ENCODE assay signal across 8 cellular contexts in the genomic region with DNA sequence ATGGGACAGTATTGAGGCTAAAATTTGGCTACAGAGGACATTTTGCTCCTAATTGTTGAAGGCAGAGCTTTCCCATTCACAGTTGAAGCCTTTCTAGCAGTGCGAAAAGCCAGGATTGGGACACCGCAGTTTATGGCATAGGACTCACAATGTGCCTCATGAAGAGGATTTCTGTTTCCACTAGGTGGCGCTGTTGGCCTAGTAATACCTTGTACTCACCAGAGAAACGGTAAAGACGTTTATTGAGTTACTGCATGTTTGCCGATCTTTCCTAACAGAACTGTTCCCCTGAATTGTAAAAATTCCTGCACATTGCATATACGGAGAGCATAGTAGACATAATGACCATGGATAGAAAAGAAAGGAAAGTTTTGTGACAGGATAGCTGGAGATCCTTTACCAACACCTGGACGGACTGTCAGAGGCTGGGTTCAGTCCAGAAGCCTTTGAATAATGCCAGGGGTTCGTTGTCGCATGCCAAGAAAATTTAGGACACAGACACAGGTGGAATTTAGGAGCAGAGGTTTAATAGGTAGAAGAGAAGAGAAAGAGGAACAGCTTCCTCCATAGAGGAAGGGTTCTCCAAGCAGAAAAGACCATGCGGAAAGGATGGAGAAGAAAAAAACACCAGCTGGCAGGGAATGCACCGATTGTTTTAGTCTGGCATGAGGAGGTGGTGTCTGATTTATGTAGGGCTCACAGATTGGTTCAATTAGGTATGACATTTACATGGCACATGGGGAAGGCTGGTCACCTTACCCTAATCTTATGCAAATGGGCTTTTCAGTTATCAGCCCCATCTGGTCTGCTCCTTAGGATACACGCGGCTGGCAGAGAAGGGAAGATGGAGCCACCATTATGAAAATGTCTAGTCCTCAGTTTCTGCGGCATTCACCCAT. TPM values are rescaled to one million over a fixed set of nuclear protein-coding genes. Genes with fewer than 3 reads are reported as not detected.
DNase-seq lines count a peak whose midpoint lies in the region; ATAC-seq, FAIRE-seq and TF ChIP-seq lines count a peak whose summit lies in the region.

No MANE protein-coding gene starts in this region.

- no peak overlapping the region for H2AFZ ChIP-seq in endothelial cell of umbilical vein (ENCODE audit: low read depth, low read length)

- no peaks in the 10 kb centered on the region for H3K79me2 ChIP-seq in endothelial cell of umbilical vein (ENCODE audit: control insufficient read depth, insufficient read depth, low read length)

- H3K36me3 ChIP-seq in endothelial cell of umbilical vein (ENCODE audit: control insufficient read depth in 2 of 2, extremely low read depth in 1 of 2, insufficient read depth in 2 of 2, low read length in 2 of 2) = no peaks in the 10 kb centered on the region

- H3K27ac Mint-ChIP-seq in nephron = no peak overlapping the region

- peak; percentile 54 for ATAC-seq in HG02884 (IDR thresholded peaks at IDR 0.05; ENCODE audit: unreplicated experiment)
- no peak for ATAC-seq in HG03196 (IDR thresholded peaks at IDR 0.05; ENCODE audit: unreplicated experiment)

- peak; percentile 83 for DNase-seq in ELR (ENCODE audit: low read depth)
- DNase-seq in NCI-H2171 (lab: John Stamatoyannopoulos, UW) = peak; percentile 34
- peak; percentile 37 for DNase-seq in endothelial cell of umbilical vein (ENCODE audit: low read depth, low spot score)
- DNase-seq in HPDE6-E6E7 (ENCODE audit: extremely low spot score) = no peak

- peaks cover 2% of the 10 kb centered on the region in 2 experiments for H3K27me3 ChIP-seq in endothelial cell of umbilical vein (ENCODE audit: control insufficient read depth in 2 of 2, insufficient read depth in 2 of 2, low read length in 2 of 2)

- no peaks in the 10 kb centered on the region for H3K9me3 ChIP-seq in endothelial cell of umbilical vein (replicated peaks; ENCODE audit: control insufficient read depth, insufficient read depth, low read length)

- CTCF ChIA-PET in endothelial cell of umbilical vein (lab: Charles Lee) = interaction anchor here (0.8 to 5.6 kb wide), 4 partner anchors 10 to 1265 kb away, joined by 3 to 54 read pairs (median 5); a partner anchor contains a TSS

- POLR2A ChIA-PET in endothelial cell of umbilical vein (lab: Charles Lee) = no interaction called here

- no peak overlapping the region for H3K9ac ChIP-seq in endothelial cell of umbilical vein (replicated peaks; ENCODE audit: extremely low read depth, insufficient read depth, low read length)

- no peak overlapping the region for H3K27ac ChIP-seq in endothelial cell of umbilical vein (ENCODE audit: insufficient read depth, low read depth, low read length)

- no peak overlapping the region for H3K4me3 Mint-ChIP-seq in nephron

- no peak overlapping the region for H3K4me2 ChIP-seq in endothelial cell of umbilical vein (ENCODE audit: insufficient read depth, low read length)

- TF ChIP-seq CTCF in endothelial cell of umbilical vein (IDR thresholded peaks at IDR 0.05; ENCODE audit: extremely low read depth in 1 of 2, insufficient read depth in 1 of 2, low read depth in 1 of 2, low read length in 2 of 2) = peak; percentile 54 to 63
- TF ChIP-seq CTCF in nephron (IDR thresholded peaks at IDR 0.05; ENCODE audit: unreplicated experiment in 3 of 3) = peak; percentile 57 to 74 (median 66)

- no peak overlapping the region for H3K4me3 ChIP-seq in endothelial cell of umbilical vein (replicated peaks in 1 of 3; ENCODE audit: insufficient read depth in 1 of 3, low read depth in 1 of 3, low read length in 3 of 3)

- dilution Hi-C loops in endothelial cell of umbilical vein (cut with MboI; ENCODE audit: extremely low pct_ligation_motif_present, low sequenced_read_pairs) = no loop called here

- H3K27me3 Mint-ChIP-seq in nephron (ENCODE audit: low read depth) = peaks cover 4% of the 10 kb centered on the region

- no peaks in the 10 kb centered on the region for H3K9me1 ChIP-seq in endothelial cell of umbilical vein (replicated peaks; ENCODE audit: control insufficient read depth, extremely low read depth, insufficient read depth, low read length)

- no peak for TF ChIP-seq POLR2A in endothelial cell of umbilical vein (IDR thresholded peaks at IDR 0.05; ENCODE audit: low read depth, low read length)

- intact Hi-C loops in endothelial cell of umbilical vein (cut with micrococcal nuclease) = loop anchor here (1.0 to 2.0 kb wide), 3 partner anchors 378 to 1182 kb away; a partner anchor contains a TSS

- no peaks in the 10 kb centered on the region for H3K36me3 Mint-ChIP-seq in nephron (ENCODE audit: low read depth)

- no peaks in the 10 kb centered on the region for H3K4me1 Mint-ChIP-seq in nephron

- peak; percentile 37 for FAIRE-seq in TTC549 (lab: Jason Lieb, UNC)
- FAIRE-seq in endothelial cell of umbilical vein (lab: Jason Lieb, UNC) = peak; percentile 52

- H3K9me3 Mint-ChIP-seq in nephron = peaks cover 16% of the 10 kb centered on the region

- no peaks in the 10 kb centered on the region for H3K4me1 ChIP-seq in endothelial cell of umbilical vein (ENCODE audit: control insufficient read depth, extremely low read depth, insufficient read depth, low read length)

- H4K20me1 ChIP-seq in endothelial cell of umbilical vein (replicated peaks; ENCODE audit: control insufficient read depth, extremely low read depth, insufficient read depth, low read length) = no peaks in the 10 kb centered on the region

- no TSS peak for BruUV-seq in endothelial cell of umbilical vein (replicated peaks; lab: Mats Ljungman, UMichigan)

TF ChIP-seq in endothelial cell of umbilical vein, 7 proteins besides CTCF, POLR2A, EP300 and RAD21:
- TF ChIP-seq JUN (IDR thresholded peaks at IDR 0.05; ENCODE audit: borderline replicate concordance, insufficient read depth, insufficient read length, low read depth) = no peak

RNA-seq across cellular contexts. Expression of a gene that starts 10.8 kb away (rescaled TPM):
- total RNA-seq in endothelial cell of umbilical vein = not detected in 2 replicates
- not detected in 2 replicates for polyA plus RNA-seq in endothelial cell of umbilical vein
- polyA plus RNA-seq in endothelial cell of umbilical vein (2011; cell fraction: cytosol; rRNA removed) = not detected in 2 replicates
- polyA plus RNA-seq in endothelial cell of umbilical vein (2011; cell fraction: nucleus; rRNA removed) = not detected in 2 replicates
- polyA plus RNA-seq in endothelial cell of umbilical vein (2012) = not detected in 2 replicates
- polyA minus RNA-seq in endothelial cell of umbilical vein = not detected in 2 replicates
- polyA minus RNA-seq in endothelial cell of umbilical vein (2011; cell fraction: cytosol; rRNA and poly(A)+ RNA removed) = not detected
- not detected in 2 replicates for polyA minus RNA-seq in endothelial cell of umbilical vein (2011; cell fraction: nucleus; rRNA and poly(A)+ RNA removed)

RNA-seq across cellular contexts. Expression of a gene that starts 17.3 kb away (rescaled TPM):
- total RNA-seq in endothelial cell of umbilical vein = not detected in 2 replicates
- not detected in 2 replicates for polyA plus RNA-seq in endothelial cell of umbilical vein
- not detected in 2 replicates for polyA plus RNA-seq in endothelial cell of umbilical vein (2011; cell fraction: cytosol; rRNA removed)
- not detected in 2 replicates for polyA plus RNA-seq in endothelial cell of umbilical vein (2011; cell fraction: nucleus; rRNA removed)
- not detected in 2 replicates for polyA plus RNA-seq in endothelial cell of umbilical vein (2012)
- polyA minus RNA-seq in endothelial cell of umbilical vein = not detected in 2 replicates
- polyA minus RNA-seq in endothelial cell of umbilical vein (2011; cell fraction: cytosol; rRNA and poly(A)+ RNA removed) = not detected
- polyA minus RNA-seq in endothelial cell of umbilical vein (2011; cell fraction: nucleus; rRNA and poly(A)+ RNA removed) = not detected in 2 replicates

RNA-seq across cellular contexts. Expression of a gene that starts 18.4 kb away (rescaled TPM):
- total RNA-seq in endothelial cell of umbilical vein = 10.6 and 11.3 TPM in 2 replicates
- polyA plus RNA-seq in endothelial cell of umbilical vein = 7.2 and 8.1 TPM in 2 replicates
- 8.0 and 8.8 TPM in 2 replicates for polyA plus RNA-seq in endothelial cell of umbilical vein (2011; cell fraction: cytosol; rRNA removed)
- 14.6 and 14.8 TPM in 2 replicates for polyA plus RNA-seq in endothelial cell of umbilical vein (2011; cell fraction: nucleus; rRNA removed)
- polyA plus RNA-seq in endothelial cell of umbilical vein (2012) = 10.3 and 13.7 TPM in 2 replicates
- polyA minus RNA-seq in endothelial cell of umbilical vein = 11.4 and 12.5 TPM in 2 replicates
- 0.61 TPM for polyA minus RNA-seq in endothelial cell of umbilical vein (2011; cell fraction: cytosol; rRNA and poly(A)+ RNA removed)
- polyA minus RNA-seq in endothelial cell of umbilical vein (2011; cell fraction: nucleus; rRNA and poly(A)+ RNA removed) = 15.0 and 19.9 TPM in 2 replicates

RNA-seq across cellular contexts. Expression of a gene that starts 32.6 kb away (rescaled TPM):
- not detected in 2 replicates for total RNA-seq in endothelial cell of umbilical vein
- not detected in 2 replicates for polyA plus RNA-seq in endothelial cell of umbilical vein
- polyA plus RNA-seq in endothelial cell of umbilical vein (2011; cell fraction: cytosol; rRNA removed) = not detected in 2 replicates
- polyA plus RNA-seq in endothelial cell of umbilical vein (2011; cell fraction: nucleus; rRNA removed) = not detected in 2 replicates
- polyA plus RNA-seq in endothelial cell of umbilical vein (2012) = not detected in 2 replicates
- polyA minus RNA-seq in endothelial cell of umbilical vein = not detected in 2 replicates
- polyA minus RNA-seq in endothelial cell of umbilical vein (2011; cell fraction: cytosol; rRNA and poly(A)+ RNA removed) = not detected
- not detected in 2 replicates for polyA minus RNA-seq in endothelial cell of umbilical vein (2011; cell fraction: nucleus; rRNA and poly(A)+ RNA removed)

RNA-seq across cellular contexts. Expression of a gene that starts 44.9 kb away (rescaled TPM):
- not detected in 2 replicates for total RNA-seq in endothelial cell of umbilical vein
- not detected in 2 replicates for polyA plus RNA-seq in endothelial cell of umbilical vein
- not detected in 2 replicates for polyA plus RNA-seq in endothelial cell of umbilical vein (2011; cell fraction: cytosol; rRNA removed)
- polyA plus RNA-seq in endothelial cell of umbilical vein (2011; cell fraction: nucleus; rRNA removed) = not detected in 2 replicates
- not detected in 2 replicates for polyA plus RNA-seq in endothelial cell of umbilical vein (2012)
- polyA minus RNA-seq in endothelial cell of umbilical vein = not detected in 2 replicates
- not detected for polyA minus RNA-seq in endothelial cell of umbilical vein (2011; cell fraction: cytosol; rRNA and poly(A)+ RNA removed)
- not detected in 2 replicates for polyA minus RNA-seq in endothelial cell of umbilical vein (2011; cell fraction: nucleus; rRNA and poly(A)+ RNA removed)
